Comparison of ENCODE assay signal across 8 cellular contexts in the genomic region with DNA sequence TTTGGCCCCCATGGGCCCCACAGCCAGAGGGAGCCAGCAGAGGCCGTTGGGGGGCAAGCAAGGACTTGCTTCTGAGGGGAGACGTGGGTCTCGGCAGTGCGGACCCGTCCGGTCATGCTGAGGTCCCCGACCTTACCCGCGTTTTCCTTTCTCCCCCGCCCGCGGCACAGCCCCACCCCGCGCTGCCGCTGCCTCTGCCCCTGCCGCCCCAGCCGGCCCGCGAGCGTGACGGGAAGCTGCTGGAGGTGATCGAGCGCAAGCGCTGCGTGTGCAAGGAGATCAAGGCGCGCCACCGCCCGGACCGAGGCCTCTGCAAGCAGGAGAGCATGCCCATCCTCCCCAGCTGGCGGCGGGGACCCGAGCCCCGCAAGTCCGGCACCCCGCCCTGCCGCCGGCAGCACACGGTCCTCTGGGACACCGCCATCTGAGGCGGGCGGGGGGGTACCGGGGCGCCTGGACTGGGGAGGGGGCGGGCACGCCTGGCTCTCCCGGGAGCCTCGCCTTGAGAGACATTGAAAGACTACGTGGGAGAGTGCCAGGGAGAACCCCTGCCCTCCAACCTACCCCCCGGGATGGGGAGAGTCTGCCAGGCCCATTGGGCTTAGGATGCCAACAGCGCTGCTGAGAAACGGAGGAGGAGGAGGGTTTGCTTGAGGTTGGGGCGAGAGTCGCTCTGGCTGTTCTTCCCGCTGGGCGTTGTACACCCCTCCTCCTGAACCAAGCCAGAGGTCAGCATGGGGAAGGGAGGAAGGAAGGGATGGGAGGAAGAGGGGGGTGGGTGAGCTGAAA. TPM values are rescaled to one million over a fixed set of nuclear protein-coding genes. Genes with fewer than 3 reads are reported as not detected.
A peak's percentile ranks its signal among the peaks of the same experiment; 100 is the strongest.
DNase-seq lines count a peak whose midpoint lies in the region; ATAC-seq and TF ChIP-seq lines count a peak whose summit lies in the region.

No MANE protein-coding gene starts in this region.

- peaks cover 6% of the 10 kb centered on the region for H3K4me1 Mint-ChIP-seq in activated B cell treated with CpG ODN at 0.5 μM for 24 hours
- H3K4me1 Mint-ChIP-seq in stimulated activated naive B cell treated with anti-CD40 and anti-IgM and Interleukin-4, amounts not matched to agents 10 μg/mL and 1 μg/mL and 100 μg/mL, for 72 hours: peaks cover 12 to 13% of the 10 kb centered on the region in 2 donors

- intact Hi-C loops in activated B cell treated with CpG ODN at 0.5 μM for 24 hours (cut with micrococcal nuclease): no loop called here

- H3K27ac Mint-ChIP-seq in activated B cell treated with CpG ODN at 0.5 μM for 24 hours: no peak overlapping the region
- H3K27ac Mint-ChIP-seq in stimulated activated naive B cell treated with anti-CD40 and anti-IgM and Interleukin-4, amounts not matched to agents 10 μg/mL and 1 μg/mL and 100 μg/mL, for 72 hours: no peak overlapping the region

- H3K36me3 Mint-ChIP-seq in activated B cell treated with CpG ODN at 0.5 μM for 24 hours (ENCODE audit: low read depth): no peaks in the 10 kb centered on the region
- no peaks in the 10 kb centered on the region for H3K36me3 Mint-ChIP-seq in stimulated activated naive B cell treated with anti-CD40 and anti-IgM and Interleukin-4, amounts not matched to agents 10 μg/mL and 1 μg/mL and 100 μg/mL, for 72 hours

- ATAC-seq in HG02588 (IDR thresholded peaks at IDR 0.05; ENCODE audit: unreplicated experiment) (peak; percentile 47), activated B cell treated with CpG ODN at 0.5 μM for 24 hours (ENCODE audit: low read depth) (peak; percentile 79), HG02973 (IDR thresholded peaks at IDR 0.05; ENCODE audit: unreplicated experiment) (no peak), HG03045 (IDR thresholded peaks at IDR 0.05; ENCODE audit: unreplicated experiment) (no peak), GM18907 (IDR thresholded peaks at IDR 0.05; ENCODE audit: unreplicated experiment) (no peak)
- ATAC-seq in stimulated activated naive B cell treated with anti-CD40 and anti-IgM and Interleukin-4, amounts not matched to agents 10 μg/mL and 1 μg/mL and 100 μg/mL, for 72 hours (replicated peaks): peak; percentile 82

- POLR2A ChIA-PET in activated B cell treated with CpG ODN at 0.5 μM for 24 hours (lab: Charles Lee): interaction anchor here (0.6 kb wide), 1 partner anchor 91 kb away, joined by 3 read pairs; no protein-coding TSS in a partner anchor

- peak overlapping the region; percentile 47 for H3K27ac ChIP-seq in cingulate gyrus (ENCODE audit: low read depth, low read length)

- H3K9me3 Mint-ChIP-seq in activated B cell treated with CpG ODN at 0.5 μM for 24 hours: no peaks in the 10 kb centered on the region
- no peaks in the 10 kb centered on the region for H3K9me3 Mint-ChIP-seq in stimulated activated naive B cell treated with anti-CD40 and anti-IgM and Interleukin-4, amounts not matched to agents 10 μg/mL and 1 μg/mL and 100 μg/mL, for 72 hours

- no peak for TF ChIP-seq CTCF in activated B cell treated with CpG ODN at 0.5 μM for 24 hours (IDR thresholded peaks at IDR 0.05)

- H3K4me3 Mint-ChIP-seq in activated B cell treated with CpG ODN at 0.5 μM for 24 hours: peak overlapping the region; percentile 64
- peak overlapping the region; percentile 72 for H3K4me3 Mint-ChIP-seq in stimulated activated naive B cell treated with anti-CD40 and anti-IgM and Interleukin-4, amounts not matched to agents 10 μg/mL and 1 μg/mL and 100 μg/mL, for 72 hours

- DNase-seq in activated B cell treated with CpG ODN at 0.5 μM for 24 hours (peak; percentile 44), medulla oblongata (ENCODE audit: extremely low spot score) (peak; percentile 76)
- no peak for DNase-seq in stimulated activated naive B cell treated with anti-CD40 and anti-IgM and Interleukin-4, amounts not matched to agents 10 μg/mL and 1 μg/mL and 100 μg/mL, for 72 hours

- H3K27me3 Mint-ChIP-seq in activated B cell treated with CpG ODN at 0.5 μM for 24 hours: peaks cover 24% of the 10 kb centered on the region
- peaks cover 55 to 81% of the 10 kb centered on the region in 2 donors for H3K27me3 Mint-ChIP-seq in stimulated activated naive B cell treated with anti-CD40 and anti-IgM and Interleukin-4, amounts not matched to agents 10 μg/mL and 1 μg/mL and 100 μg/mL, for 72 hours

- CTCF ChIA-PET in activated B cell treated with CpG ODN at 0.5 μM for 24 hours (lab: Charles Lee): interaction anchor here (2.8 kb wide), 1 partner anchor 11 kb away, joined by 8 read pairs; the partner anchor contains the start of gene NYAP1

RNA-seq across cellular contexts. Expression of gene NYAP1, which starts 9.9 kb away (rescaled TPM):
- total RNA-seq in activated B cell treated with CpG ODN at 0.5 μM for 24 hours: not detected in 2 replicates

RNA-seq across cellular contexts. Expression of gene TSC22D4, which starts 14.7 kb away (rescaled TPM):
- 60.2 and 68.7 TPM in 2 replicates for total RNA-seq in activated B cell treated with CpG ODN at 0.5 μM for 24 hours

RNA-seq across cellular contexts. Expression of gene SPACDR, which starts 29.6 kb away (rescaled TPM):
- total RNA-seq in activated B cell treated with CpG ODN at 0.5 μM for 24 hours: 2.3 and 2.7 TPM in 2 replicates

RNA-seq across cellular contexts. Expression of gene AGFG2, which starts 45.3 kb away (rescaled TPM):
- 9.5 and 10.8 TPM in 2 replicates for total RNA-seq in activated B cell treated with CpG ODN at 0.5 μM for 24 hours

RNA-seq across cellular contexts. Expression of gene PPP1R35, which starts 57.4 kb away (rescaled TPM):
- total RNA-seq in activated B cell treated with CpG ODN at 0.5 μM for 24 hours: 41.2 and 45.0 TPM in 2 replicates

Comparison
In these comparisons a context has a peak if more than half of its experiments do, and no peak if none do; other contexts are left out.
1. ATAC-seq: peak in HG02588 (single experiment), activated B cell treated with CpG ODN at 0.5 μM for 24 hours (single experiment) and stimulated activated naive B cell treated with anti-CD40 and anti-IgM and Interleukin-4, amounts not matched to agents 10 μg/mL and 1 μg/mL and 100 μg/mL, for 72 hours (2 of 2); none in HG02973 (single experiment), HG03045 (single experiment) and GM18907 (single experiment).